ENCODE assay signal across 9 cellular contexts in genomic region chr1:12153181-12153785, GRCh38. TPM values are rescaled to one million over a fixed set of nuclear protein-coding genes. Genes with fewer than 3 reads are reported as not detected.
A peak's percentile ranks its signal among the peaks of the same experiment; 100 is the strongest.
DNase-seq lines count a peak whose midpoint lies in the region; ATAC-seq and TF ChIP-seq lines count a peak whose summit lies in the region.
"Had no signal": no experiment of that assay in that cellular context is flagged by ENCODE, and none has a peak within 500 bp of the region (broad histone marks: within the 10 kb centered on the region; RNA-seq: fewer than 3 reads in every experiment).

No MANE protein-coding gene starts in this region.

- peak overlapping the region in 2 of 10 experiments; percentile 20 to 26; a peak in 3 of 20 replicates for H3K4me3 ChIP-seq in BLaER1 treated with 17β-estradiol and CSF1 and Interleukin-3, amounts not matched to agents 10 nM and 100 nM
- no peak overlapping the region for H3K4me3 ChIP-seq in thoracic aorta

- H3K4me3 Mint-ChIP-seq in activated CD4-positive, alpha-beta memory T cell treated with anti-CD3 and anti-CD28 coated beads for 36 hours = no peak overlapping the region

- H3K36me3 ChIP-seq in BLaER1 treated with 17β-estradiol and CSF1 and Interleukin-3, amounts not matched to agents 10 nM and 100 nM = peaks cover 0 to 6% (median 0%) of the 10 kb centered on the region in 11 experiments; a peak in 1 of 22 replicates
- H3K36me3 ChIP-seq in thoracic aorta = no peaks in the 10 kb centered on the region

- H4K20me1 ChIP-seq in BLaER1 treated with 17β-estradiol and CSF1 and Interleukin-3, amounts not matched to agents 10 nM and 100 nM = no peaks in the 10 kb centered on the region

- H3K27ac ChIP-seq in BLaER1 treated with 17β-estradiol and CSF1 and Interleukin-3, amounts not matched to agents 10 nM and 100 nM = peak overlapping the region; percentile 57 to 98 (median 85)
- H3K27ac ChIP-seq in thoracic aorta = peak overlapping the region; percentile 27 to 34
- H3K27ac ChIP-seq: epithelial cell of prostate had no signal

- no peaks in the 10 kb centered on the region for H3K27me3 ChIP-seq in BLaER1 treated with 17β-estradiol and CSF1 and Interleukin-3, amounts not matched to agents 10 nM and 100 nM
- no peaks in the 10 kb centered on the region for H3K27me3 ChIP-seq in thoracic aorta (replicated peaks; ENCODE audit: insufficient read depth)

- peaks cover 77 to 100% (median 89%) of the 10 kb centered on the region in 10 experiments for H3K4me1 ChIP-seq in BLaER1 treated with 17β-estradiol and CSF1 and Interleukin-3, amounts not matched to agents 10 nM and 100 nM
- peaks cover 10 to 11% of the 10 kb centered on the region in 2 donors for H3K4me1 ChIP-seq in thoracic aorta (ENCODE audit: control insufficient read depth in 1 of 2, low read depth in 2 of 2)

- H3K4me1 Mint-ChIP-seq in activated CD4-positive, alpha-beta memory T cell treated with anti-CD3 and anti-CD28 coated beads for 36 hours (ENCODE audit: low read depth) = peaks cover 88% of the 10 kb centered on the region

- peak; percentile 29 for ATAC-seq in HG03139 (IDR thresholded peaks at IDR 0.05; ENCODE audit: unreplicated experiment)
- ATAC-seq in left ventricle myocardium superior = peak; percentile 85
- peak; percentile 55 for ATAC-seq in thoracic aorta (ENCODE audit: insufficient number of reproducible peaks, low FRiP score, low read depth)
- no peak for ATAC-seq in HG02759 (IDR thresholded peaks at IDR 0.05; ENCODE audit: unreplicated experiment)

- peaks cover 13% of the 10 kb centered on the region for H3K9me3 Mint-ChIP-seq in activated CD4-positive, alpha-beta memory T cell treated with anti-CD3 and anti-CD28 coated beads for 36 hours

- H3K4me2 ChIP-seq in BLaER1 treated with 17β-estradiol and CSF1 and Interleukin-3, amounts not matched to agents 10 nM and 100 nM = peak overlapping the region; percentile 73 to 92 (median 88)

- CTCF ChIA-PET in activated CD4-positive, alpha-beta memory T cell treated with anti-CD3 and anti-CD28 coated beads for 36 hours (lab: Charles Lee) = interaction anchor here (0.6 to 1.2 kb wide), 2 partner anchors 24 to 116 kb away, joined by 3 read pairs; no protein-coding TSS in a partner anchor

- H3K27me3 Mint-ChIP-seq in activated CD4-positive, alpha-beta memory T cell treated with anti-CD3 and anti-CD28 coated beads for 36 hours = no peaks in the 10 kb centered on the region

- peaks cover 5 to 12% (median 10%) of the 10 kb centered on the region in 11 experiments; a peak in 18 of 22 replicates for H3K9me3 ChIP-seq in BLaER1 treated with 17β-estradiol and CSF1 and Interleukin-3, amounts not matched to agents 10 nM and 100 nM (replicated peaks in 1 of 11)
- no peaks in the 10 kb centered on the region for H3K9me3 ChIP-seq in thoracic aorta

- peak overlapping the region; percentile 90 for H3K27ac Mint-ChIP-seq in activated CD4-positive, alpha-beta memory T cell treated with anti-CD3 and anti-CD28 coated beads for 36 hours

- POLR2A ChIA-PET in activated CD4-positive, alpha-beta memory T cell treated with anti-CD3 and anti-CD28 coated beads for 36 hours (lab: Charles Lee) = interaction anchor here (1.0 to 4.8 kb wide), 4 partner anchors 8 to 25 kb away, joined by 4 to 39 read pairs (median 6); no protein-coding TSS in a partner anchor

- peaks cover 9% of the 10 kb centered on the region for H3K36me3 Mint-ChIP-seq in activated CD4-positive, alpha-beta memory T cell treated with anti-CD3 and anti-CD28 coated beads for 36 hours

- TF ChIP-seq CTCF in thoracic aorta (IDR thresholded peaks at IDR 0.05) = no peak

- intact Hi-C loops in activated CD4-positive, alpha-beta memory T cell treated with anti-CD3 and anti-CD28 coated beads for 36 hours (cut with micrococcal nuclease) = loop anchor here (5.0 kb wide), 1 partner anchor 66 kb away; no protein-coding TSS in a partner anchor
- intact Hi-C loops in left ventricle myocardium superior (cut with micrococcal nuclease) = no loop called here

- peak; percentile 65 for DNase-seq in activated CD4-positive, alpha-beta memory T cell treated with anti-CD3 and anti-CD28 coated beads for 36 hours
- DNase-seq in left ventricle myocardium superior (peak; percentile 59), thoracic aorta (ENCODE audit: low spot score) (peak; percentile 26)
- DNase-seq in activated CD4-positive, alpha-beta T cell treated with anti-CD3 and anti-CD28 coated beads, Interleukin-2, amount 50 U/mL, for 4 hours = no peak
- DNase-seq in stimulated activated CD8-positive, alpha-beta memory T cell treated with anti-CD3 and anti-CD28 coated beads, Interleukin-4, amount 100 ng/mL, for 48 hours = no peak

- peak overlapping the region; percentile 54 to 88 (median 69); a peak in 21 of 22 replicates for H3K9ac ChIP-seq in BLaER1 treated with 17β-estradiol and CSF1 and Interleukin-3, amounts not matched to agents 10 nM and 100 nM

RNA-seq across cellular contexts. Expression of gene TNFRSF1B, which starts 13.5 kb away (rescaled TPM):
- 100 to 1,000 TPM; 201 to 211 TPM for total RNA-seq in activated CD4-positive, alpha-beta memory T cell treated with anti-CD3 and anti-CD28 coated beads for 36 hours
- total RNA-seq in left ventricle myocardium superior = 13.0 TPM
- total RNA-seq in thoracic aorta = 10 to 100 TPM; 58.7 to 59.7 TPM

Comparison
In these comparisons a context has a peak if more than half of its experiments do, and no peak if none do; other contexts are left out.
1. DNase-seq: peak in activated CD4-positive, alpha-beta memory T cell treated with anti-CD3 and anti-CD28 coated beads for 36 hours (single experiment), left ventricle myocardium superior (single experiment) and thoracic aorta (single experiment); none in activated CD4-positive, alpha-beta T cell treated with anti-CD3 and anti-CD28 coated beads, Interleukin-2, amount 50 U/mL, for 4 hours (0 of 2) and stimulated activated CD8-positive, alpha-beta memory T cell treated with anti-CD3 and anti-CD28 coated beads, Interleukin-4, amount 100 ng/mL, for 48 hours (single experiment).